ENCODE assay signal across 1 cellular context in the genomic region with DNA sequence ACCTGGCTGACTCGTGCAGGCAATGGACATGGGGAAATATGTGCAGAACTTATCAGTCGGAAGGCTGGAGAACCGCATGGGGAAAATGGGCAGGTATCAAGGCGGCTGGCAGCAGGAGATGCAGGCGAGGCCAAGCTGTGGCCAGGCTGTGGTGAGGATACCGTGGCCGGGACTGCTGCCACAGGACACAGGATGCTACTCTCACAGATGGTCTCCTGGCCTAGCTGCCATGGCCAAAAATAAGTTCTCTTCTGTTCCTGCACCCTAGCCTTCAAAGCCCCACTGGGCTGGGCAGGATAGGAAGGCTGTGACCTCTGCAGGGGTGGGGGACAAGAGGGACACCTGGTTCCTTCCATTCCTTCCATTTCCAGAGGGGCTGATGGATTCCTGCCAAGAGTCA.
TF ChIP-seq lines count a peak whose summit lies in the region.

No MANE protein-coding gene starts in this region.

TF ChIP-seq in HepG2, 621 proteins besides CTCF, POLR2A, EP300 and RAD21:
- TF ChIP-seq JARID2 (CRISPR knock-in tag; IDR thresholded peaks at IDR 0.05; ENCODE audit: insufficient replicate concordance) (no peak), ZFY (CRISPR knock-in tag; IDR thresholded peaks at IDR 0.05) (0 out of 2 replicates have a peak, but pooled peaks have one; percentile 14), GABPB1 (CRISPR knock-in tag; IDR thresholded peaks at IDR 0.05) (0 out of 2 replicates have a peak, but pooled peaks have one; percentile 6)
- TF ChIP-seq, protein P1, sequence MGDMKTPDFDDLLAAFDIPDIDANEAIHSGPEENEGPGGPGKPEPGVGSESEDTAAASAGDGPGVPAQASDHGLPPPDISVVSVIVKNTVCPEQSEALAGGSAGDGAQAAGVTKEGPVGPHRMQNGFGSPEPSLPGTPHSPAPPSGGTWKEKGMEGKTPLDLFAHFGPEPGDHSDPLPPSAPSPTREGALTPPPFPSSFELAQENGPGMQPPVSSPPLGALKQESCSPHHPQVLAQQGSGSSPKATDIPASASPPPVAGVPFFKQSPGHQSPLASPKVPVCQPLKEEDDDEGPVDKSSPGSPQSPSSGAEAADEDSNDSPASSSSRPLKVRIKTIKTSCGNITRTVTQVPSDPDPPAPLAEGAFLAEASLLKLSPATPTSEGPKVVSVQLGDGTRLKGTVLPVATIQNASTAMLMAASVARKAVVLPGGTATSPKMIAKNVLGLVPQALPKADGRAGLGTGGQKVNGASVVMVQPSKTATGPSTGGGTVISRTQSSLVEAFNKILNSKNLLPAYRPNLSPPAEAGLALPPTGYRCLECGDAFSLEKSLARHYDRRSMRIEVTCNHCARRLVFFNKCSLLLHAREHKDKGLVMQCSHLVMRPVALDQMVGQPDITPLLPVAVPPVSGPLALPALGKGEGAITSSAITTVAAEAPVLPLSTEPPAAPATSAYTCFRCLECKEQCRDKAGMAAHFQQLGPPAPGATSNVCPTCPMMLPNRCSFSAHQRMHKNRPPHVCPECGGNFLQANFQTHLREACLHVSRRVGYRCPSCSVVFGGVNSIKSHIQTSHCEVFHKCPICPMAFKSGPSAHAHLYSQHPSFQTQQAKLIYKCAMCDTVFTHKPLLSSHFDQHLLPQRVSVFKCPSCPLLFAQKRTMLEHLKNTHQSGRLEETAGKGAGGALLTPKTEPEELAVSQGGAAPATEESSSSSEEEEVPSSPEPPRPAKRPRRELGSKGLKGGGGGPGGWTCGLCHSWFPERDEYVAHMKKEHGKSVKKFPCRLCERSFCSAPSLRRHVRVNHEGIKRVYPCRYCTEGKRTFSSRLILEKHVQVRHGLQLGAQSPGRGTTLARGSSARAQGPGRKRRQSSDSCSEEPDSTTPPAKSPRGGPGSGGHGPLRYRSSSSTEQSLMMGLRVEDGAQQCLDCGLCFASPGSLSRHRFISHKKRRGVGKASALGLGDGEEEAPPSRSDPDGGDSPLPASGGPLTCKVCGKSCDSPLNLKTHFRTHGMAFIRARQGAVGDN (CRISPR knock-in tag; IDR thresholded peaks at IDR 0.05): 0 out of 2 replicates have a peak, but pooled peaks have one; percentile 1
- TF ChIP-seq, protein P2, sequence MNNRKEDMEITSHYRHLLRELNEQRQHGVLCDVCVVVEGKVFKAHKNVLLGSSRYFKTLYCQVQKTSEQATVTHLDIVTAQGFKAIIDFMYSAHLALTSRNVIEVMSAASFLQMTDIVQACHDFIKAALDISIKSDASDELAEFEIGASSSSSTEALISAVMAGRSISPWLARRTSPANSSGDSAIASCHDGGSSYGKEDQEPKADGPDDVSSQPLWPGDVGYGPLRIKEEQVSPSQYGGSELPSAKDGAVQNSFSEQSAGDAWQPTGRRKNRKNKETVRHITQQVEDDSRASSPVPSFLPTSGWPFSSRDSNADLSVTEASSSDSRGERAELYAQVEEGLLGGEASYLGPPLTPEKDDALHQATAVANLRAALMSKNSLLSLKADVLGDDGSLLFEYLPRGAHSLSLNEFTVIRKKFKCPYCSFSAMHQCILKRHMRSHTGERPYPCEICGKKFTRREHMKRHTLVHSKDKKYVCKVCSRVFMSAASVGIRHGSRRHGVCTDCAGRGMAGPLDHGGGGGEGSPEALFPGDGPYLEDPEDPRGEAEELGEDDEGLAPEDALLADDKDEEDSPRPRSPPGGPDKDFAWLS (CRISPR knock-in tag; IDR thresholded peaks at IDR 0.05; ENCODE audit: borderline replicate concordance): 0 out of 2 replicates have a peak, but pooled peaks have one; percentile 2
